11 cellular contexts compared by ENCODE assay signal in the genomic region with DNA sequence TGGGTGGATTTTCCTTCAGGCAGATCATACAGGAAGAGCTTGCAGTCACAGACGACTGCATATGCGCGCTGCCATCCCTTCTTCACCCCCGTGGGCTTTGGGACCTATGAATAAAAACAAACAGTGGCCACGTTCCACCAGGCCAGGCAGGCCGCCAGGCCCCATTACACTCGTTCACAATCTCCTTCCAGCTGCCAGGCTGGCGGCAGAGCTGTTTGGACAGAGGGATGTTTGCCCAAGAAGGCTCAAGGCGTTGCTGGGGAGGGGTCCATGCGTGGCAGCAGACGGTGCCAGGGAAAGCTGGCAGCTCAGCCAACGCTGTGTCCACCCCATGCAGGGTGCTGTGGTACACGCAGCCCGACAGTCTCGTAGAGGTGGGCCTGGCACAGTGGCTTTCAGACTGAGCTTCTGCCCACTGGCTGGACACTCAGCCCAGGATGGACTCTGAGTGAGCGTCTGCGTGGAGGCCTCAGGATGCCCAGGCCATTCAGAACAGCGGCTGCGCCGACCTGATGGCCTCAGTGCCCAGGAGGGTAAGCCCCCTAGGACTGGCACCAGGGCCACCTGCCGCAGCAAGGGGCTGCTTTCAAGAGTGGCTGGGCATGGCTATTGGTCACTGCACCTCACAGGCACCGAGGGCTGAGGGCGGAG. TPM values are rescaled to one million over a fixed set of nuclear protein-coding genes. Genes with fewer than 3 reads are reported as not detected.
DNase-seq lines count a peak whose midpoint lies in the region; ATAC-seq, FAIRE-seq and TF ChIP-seq lines count a peak whose summit lies in the region.
"Had no signal": no experiment of that assay in that cellular context is flagged by ENCODE, and none has a peak within 500 bp of the region (broad histone marks: within the 10 kb centered on the region; RNA-seq: fewer than 3 reads in every experiment).

No MANE protein-coding gene starts in this region.

- H3K4me3 Mint-ChIP-seq in stimulated activated memory B cell treated with anti-CD40 and anti-IgM and Interleukin-4, amounts not matched to agents 10 μg/mL and 1 μg/mL and 100 μg/mL, for 72 hours = no peak overlapping the region

- no peaks in the 10 kb centered on the region for H3K27me3 Mint-ChIP-seq in stimulated activated memory B cell treated with anti-CD40 and anti-IgM and Interleukin-4, amounts not matched to agents 10 μg/mL and 1 μg/mL and 100 μg/mL, for 72 hours

- no TSS peak for BruUV-seq in Panc1 (replicated peaks; lab: Mats Ljungman, UMichigan)

- H3K36me3 ChIP-seq in Panc1 (ENCODE audit: control insufficient read depth, insufficient read depth, low read length) = peaks cover 2% of the 10 kb centered on the region; the same call in 1 of the 2 replicates

- intact Hi-C loops in Panc1 (cut with micrococcal nuclease; ENCODE audit: unreplicated experiment) = no loop called here
- intact Hi-C loops in left cardiac atrium (cut with DNase I) = no loop called here

- CTCF ChIA-PET in Panc1 (lab: Charles Lee) = no interaction called here

- no peak overlapping the region for H3K27ac ChIP-seq in Panc1 (ENCODE audit: low read length)
- H3K27ac ChIP-seq: upper lobe of left lung had no signal

- in situ Hi-C loops in Panc1 (cut with HindIII; ENCODE audit: low pct_unique_long_range_greater_than_20kb, low sequenced_read_pairs) = no loop called here

- FAIRE-seq in GM12891 (lab: Jason Lieb, UNC) = peak; percentile 9

- no peaks in the 10 kb centered on the region for H3K9me3 ChIP-seq in Panc1 (ENCODE audit: control insufficient read depth, insufficient read depth, low read depth, low read length)
- H3K9me3 ChIP-seq: upper lobe of left lung had no signal

- ATAC-seq in Panc1 (peak; percentile 11; the same call in 1 of the 2 replicates), left cardiac atrium (peak; percentile 46 to 76), HG02571 (IDR thresholded peaks at IDR 0.05; ENCODE audit: unreplicated experiment) (no peak), GM18520 (IDR thresholded peaks at IDR 0.05; ENCODE audit: unreplicated experiment) (no peak), HG02642 (IDR thresholded peaks at IDR 0.05; ENCODE audit: poor library complexity, unreplicated experiment) (no peak)
- no peak for ATAC-seq in stimulated activated memory B cell treated with anti-CD40 and anti-IgM and Interleukin-4, amounts not matched to agents 10 μg/mL and 1 μg/mL and 100 μg/mL, for 72 hours

- no peak for TF ChIP-seq POLR2A in GM12891 (IDR thresholded peaks at IDR 0.05; ENCODE audit: low read depth, low read length)

- no peaks in the 10 kb centered on the region for H3K9me3 Mint-ChIP-seq in stimulated activated memory B cell treated with anti-CD40 and anti-IgM and Interleukin-4, amounts not matched to agents 10 μg/mL and 1 μg/mL and 100 μg/mL, for 72 hours

- POLR2A ChIA-PET in Panc1 (lab: Charles Lee) = no interaction called here

- H3K4me3 ChIP-seq in Panc1 (ENCODE audit: low read depth in 2 of 2, low read length in 2 of 2) = no peak overlapping the region
- H3K4me3 ChIP-seq: upper lobe of left lung had no signal

- no peaks in the 10 kb centered on the region for H3K27me3 ChIP-seq in Panc1 (ENCODE audit: control insufficient read depth, insufficient read depth, low read length)
- H3K27me3 ChIP-seq: upper lobe of left lung had no signal

- H3K4me1 ChIP-seq in Panc1 (ENCODE audit: control insufficient read depth, insufficient read depth, low read length) = no peaks in the 10 kb centered on the region
- H3K4me1 ChIP-seq: upper lobe of left lung had no signal

- peaks cover 67% of the 10 kb centered on the region for H3K36me3 Mint-ChIP-seq in stimulated activated memory B cell treated with anti-CD40 and anti-IgM and Interleukin-4, amounts not matched to agents 10 μg/mL and 1 μg/mL and 100 μg/mL, for 72 hours

- H3K27ac Mint-ChIP-seq in stimulated activated memory B cell treated with anti-CD40 and anti-IgM and Interleukin-4, amounts not matched to agents 10 μg/mL and 1 μg/mL and 100 μg/mL, for 72 hours = peak overlapping the region; percentile 76

- peaks cover 35% of the 10 kb centered on the region for H3K4me1 Mint-ChIP-seq in stimulated activated memory B cell treated with anti-CD40 and anti-IgM and Interleukin-4, amounts not matched to agents 10 μg/mL and 1 μg/mL and 100 μg/mL, for 72 hours

- no peak for TF ChIP-seq CTCF in Panc1 (IDR thresholded peaks at IDR 0.05)

- DNase-seq in GM12891 (ENCODE audit: insufficient read length, low spot score) (no peak), Panc1 (ENCODE audit: low read depth, low spot score) (no peak), left cardiac atrium (no peak)
- no peak for DNase-seq in activated CD4-positive, CD25-positive, alpha-beta regulatory T cell treated with anti-CD3 and anti-CD28 coated beads, Interleukin-2, amount 50 U/mL, for 72 hours
- DNase-seq: NCI-H82 had no signal

TF ChIP-seq in GM12891, 5 proteins besides CTCF, POLR2A, EP300 and RAD21:
- TF ChIP-seq POU2F2 (IDR thresholded peaks at IDR 0.05; ENCODE audit: low read depth, low read length) (no peak), TAF1 (IDR thresholded peaks at IDR 0.05; ENCODE audit: low read depth, low read length) (no peak), SPI1 (IDR thresholded peaks at IDR 0.05; ENCODE audit: low read depth, low read length) (no peak), PAX5 (IDR thresholded peaks at IDR 0.05; ENCODE audit: insufficient read depth, low read length, severe bottlenecking) (no peak), POLR2AphosphoS5 (IDR thresholded peaks at IDR 0.05; ENCODE audit: low read depth, low read length) (no peak)

RNA-seq across cellular contexts. Expression of gene AMN, which starts 27.5 kb away (rescaled TPM):
- polyA plus RNA-seq in GM12891 (2012; ENCODE audit: low read depth, missing spikeins) = 0.50 TPM
- total RNA-seq in Panc1 (2021; ENCODE audit: unreplicated experiment) (0.44 TPM), left cardiac atrium (1 to 10 TPM in 1 of 2 donors, under 1 TPM in 1; 0.68 to 1.6 TPM)
- 0.97 TPM for polyA plus RNA-seq in Panc1 (2012; ENCODE audit: insufficient read length)
- total RNA-seq: HT1080 had no signal

Comparison
In these comparisons a context has a peak if more than half of its experiments do, and no peak if none do; other contexts are left out.
1. ATAC-seq: peak in Panc1 (single experiment) and left cardiac atrium (2 of 2); none in stimulated activated memory B cell treated with anti-CD40 and anti-IgM and Interleukin-4, amounts not matched to agents 10 μg/mL and 1 μg/mL and 100 μg/mL, for 72 hours (single experiment), HG02571 (single experiment), GM18520 (single experiment) and HG02642 (single experiment).